Comparison of ENCODE assay signal across 21 cellular contexts in the genomic region with DNA sequence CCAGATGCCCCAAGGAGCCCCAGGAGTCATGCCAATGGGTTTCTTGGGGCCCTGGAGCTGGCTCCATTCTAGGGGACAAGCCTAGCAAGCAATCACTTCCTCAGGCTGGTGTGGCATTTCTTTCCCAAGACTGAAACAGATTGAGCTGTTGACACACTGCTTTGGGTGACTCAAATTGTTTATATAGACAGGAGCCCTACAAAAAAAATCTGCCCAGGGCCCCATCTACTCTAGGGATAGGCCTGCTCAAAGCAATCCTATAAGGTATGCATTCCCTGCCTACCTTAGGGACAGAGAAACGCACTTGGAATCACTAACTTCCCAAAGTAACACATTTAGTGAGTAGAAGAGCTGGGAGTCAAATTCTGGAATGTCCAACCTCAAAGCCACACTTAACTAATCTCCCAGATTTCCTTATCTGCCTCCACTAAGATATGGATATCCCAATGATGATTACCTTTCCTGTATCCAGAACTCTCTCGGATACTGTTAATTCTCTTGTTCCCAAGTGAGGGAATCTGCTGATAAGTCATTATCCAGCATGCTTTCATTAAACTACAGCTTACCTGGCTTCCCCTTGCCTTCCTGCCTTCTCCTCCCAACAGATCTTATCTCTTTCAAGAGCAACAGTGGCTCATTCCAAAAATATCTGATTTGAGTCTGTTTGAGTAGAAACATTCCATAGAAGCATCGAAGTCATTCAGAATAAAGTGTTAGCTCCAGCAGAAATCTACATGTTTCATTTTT. TPM values are rescaled to one million over a fixed set of nuclear protein-coding genes. Genes with fewer than 3 reads are reported as not detected.
DNase-seq lines count a peak whose midpoint lies in the region; ATAC-seq, FAIRE-seq and TF ChIP-seq lines count a peak whose summit lies in the region.
"Had no signal": no experiment of that assay in that cellular context is flagged by ENCODE, and none has a peak within 500 bp of the region (broad histone marks: within the 10 kb centered on the region; RNA-seq: fewer than 3 reads in every experiment).

No MANE protein-coding gene starts in this region.

- TF ChIP-seq POLR2A in heart left ventricle (IDR thresholded peaks at IDR 0.05), result no peak

- dilution Hi-C loops in keratinocyte (cut with MboI; ENCODE audit: extremely low pct_ligation_motif_present, low sequenced_read_pairs), result no loop called here

- H3K36me3 ChIP-seq in heart left ventricle, result no peaks in the 10 kb centered on the region
- H3K36me3 ChIP-seq in keratinocyte (ENCODE audit: control insufficient read depth in 2 of 2, extremely low read depth in 1 of 2, insufficient read depth in 2 of 2, low read length in 2 of 2), result no peaks in the 10 kb centered on the region

- H3K4me1 ChIP-seq in heart left ventricle, result peaks cover 11 to 100% (median 65%) of the 10 kb centered on the region in 12 donors
- peaks cover 13% of the 10 kb centered on the region for H3K4me1 ChIP-seq in keratinocyte (ENCODE audit: control insufficient read depth, extremely low read depth, insufficient read depth, low read length)

- intact Hi-C loops in heart left ventricle (cut with DNase I) (loop anchor here in 2 of 10 donors (5.0 kb wide), 1 partner anchor 32 kb away; no protein-coding TSS in a partner anchor), Right ventricle myocardium superior (cut with DNase I) (no loop called here)

- TF ChIP-seq CTCF in heart left ventricle (IDR thresholded peaks at IDR 0.05) (no peak), keratinocyte (optimal IDR thresholded peaks at IDR 0.05 in 1 of 3, IDR thresholded peaks at IDR 0.05 in 1 of 3, conservative IDR thresholded peaks at IDR 0.05 in 1 of 3; ENCODE audit: extremely low read depth in 1 of 3, insufficient read depth in 2 of 3, low read length in 3 of 3) (no peak)

- ATAC-seq in heart left ventricle, result no peak
- no peak for ATAC-seq in Right ventricle myocardium superior (ENCODE audit: poor library complexity)
- peak; percentile 40; the same call in 2 of the 3 replicates for ATAC-seq in SK-N-SH treated with all-trans-retinoic acid at 6 μM for 48 hours
- ATAC-seq in activated CD4-positive, CD25-positive, alpha-beta regulatory T cell treated with anti-CD3 and anti-CD28 coated beads, Interleukin-2, amount 50 U/mL, for 24 hours, result no peak
- ATAC-seq: naive thymus-derived CD4-positive, alpha-beta T cell had no signal

- no peak overlapping the region for H2AFZ ChIP-seq in keratinocyte (ENCODE audit: control insufficient read depth, low read length)

- no peak overlapping the region for H3K4me2 ChIP-seq in keratinocyte (ENCODE audit: control insufficient read depth, extremely low read depth, insufficient read depth, low read depth, low read length)

- H3K9ac ChIP-seq in keratinocyte (ENCODE audit: control insufficient read depth, extremely low read depth, insufficient read depth, low read length), result no peak overlapping the region

- no peaks in the 10 kb centered on the region for H3K79me2 ChIP-seq in keratinocyte (ENCODE audit: control insufficient read depth, insufficient read depth, low read length)

- no peaks in the 10 kb centered on the region for H4K20me1 ChIP-seq in keratinocyte (ENCODE audit: control insufficient read depth, extremely low read depth, insufficient read depth, low read length)

- H3K4me3 ChIP-seq in heart left ventricle (no peak overlapping the region), keratinocyte (ENCODE audit: control insufficient read depth in 2 of 3, extremely low read depth in 1 of 3, insufficient read depth in 2 of 3, low read depth in 1 of 3, low read length in 3 of 3) (no peak overlapping the region)

- 23 to 31% (median 29%) methylated on average over 3 of the region's 3 CpGs for WGBS in heart left ventricle, 4 donors

- H3K27me3 ChIP-seq in heart left ventricle (no peaks in the 10 kb centered on the region), keratinocyte (ENCODE audit: control insufficient read depth, extremely low read depth, insufficient read depth, low read length) (no peaks in the 10 kb centered on the region)

- FAIRE-seq in keratinocyte (lab: Jason Lieb, UNC), result peak; percentile 36
- FAIRE-seq: islet of Langerhans had no signal

- peak overlapping the region; percentile 50 to 93 (median 78) for H3K27ac ChIP-seq in heart left ventricle
- H3K27ac ChIP-seq in keratinocyte (ENCODE audit: control insufficient read depth, insufficient read depth, low read length), result no peak overlapping the region

- no peaks in the 10 kb centered on the region for H3K9me1 ChIP-seq in keratinocyte (ENCODE audit: control insufficient read depth, extremely low read depth, insufficient read depth, low read length)

- DNase-seq in heart left ventricle (no peak), Right ventricle myocardium superior (no peak), keratinocyte (ENCODE audit: low read depth, low spot score) (no peak), NCI-H526 treated with DMSO at 0.1 percent for 48 hours (lab: John Stamatoyannopoulos, UW) (no peak), putamen (ENCODE audit: low spot score) (no peak), GDM1 (lab: John Stamatoyannopoulos, UW) (no peak)
- DNase-seq: activated CD4-positive, alpha-beta T cell treated with anti-CD3 and anti-CD28 coated beads, Interleukin-2, amount 10 ng/mL, durations not matched to agents 7 days and 5 days; activated gamma-delta T cell; amniotic stem cell; cerebellar nuclear complex; DMS153; effector CD4-positive, alpha-beta T cell; HCEC 1CT; naive thymus-derived CD4-positive, alpha-beta T cell; NCI-H1694; NCI-H2227 treated with DMSO at 0.1 percent for 48 hours; stimulated activated CD4-positive, alpha-beta T cell treated with anti-CD3 and anti-CD28 coated beads, Interleukin-2, amount 100 ng/mL, for 48 hours; SW 1271 had no signal

- no peaks in the 10 kb centered on the region for H3K9me3 ChIP-seq in heart left ventricle
- no peaks in the 10 kb centered on the region for H3K9me3 ChIP-seq in keratinocyte (ENCODE audit: control insufficient read depth, low read depth, low read length)

TF ChIP-seq in SK-N-SH treated with all-trans-retinoic acid at 6 μM for 48 hours, 23 proteins besides CTCF, POLR2A, EP300 and RAD21:
- no peak for TF ChIP-seq CSDC2 (CRISPR knock-in tag; IDR thresholded peaks at IDR 0.05)

RNA-seq across cellular contexts. Expression of gene ABLIM1, which starts 3.1 kb away (rescaled TPM):
- 100 to 1,000 TPM; 491 to 713 (median 575) TPM for total RNA-seq in heart left ventricle
- polyA plus RNA-seq in heart left ventricle, result 100 to 1,000 TPM; 242 to 276 TPM
- 772 TPM for total RNA-seq in Right ventricle myocardium superior
- 47.6 to 91.7 TPM (median 55.2 TPM) in 3 replicates for polyA plus RNA-seq in keratinocyte
- polyA plus RNA-seq in keratinocyte (2011; ENCODE audit: low read depth), result 51.1 TPM
- polyA plus RNA-seq in keratinocyte (2011; cell fraction: cytosol; rRNA removed), result 61.3 and 74.1 TPM in 2 replicates
- polyA plus RNA-seq in keratinocyte (2011; cell fraction: nucleus; rRNA removed), result 69.3 and 88.6 TPM in 2 replicates
- polyA plus RNA-seq in keratinocyte (2012; ENCODE audit: low replicate concordance), result 25.7 and 67.7 TPM in 2 replicates
- 76.9 to 204 TPM (median 159 TPM) in 3 replicates for polyA minus RNA-seq in keratinocyte
- polyA minus RNA-seq in keratinocyte (2011; cell fraction: cytosol; rRNA and poly(A)+ RNA removed), result 61.8 TPM
- polyA minus RNA-seq in keratinocyte (2011; cell fraction: nucleus; rRNA and poly(A)+ RNA removed), result 73.0 and 119 TPM in 2 replicates
